ENCODE assay signal across 2 cellular contexts in genomic region chr2:11514081-11514730, GRCh38.
TF ChIP-seq lines count a peak whose summit lies in the region.

No MANE protein-coding gene starts in this region.

TF ChIP-seq in GM23338, 12 proteins besides CTCF, POLR2A, EP300 and RAD21:
- TF ChIP-seq NANOG (IDR thresholded peaks at IDR 0.05; ENCODE audit: borderline replicate concordance) (no peak), EZH2phosphoT487 (IDR thresholded peaks at IDR 0.05; ENCODE audit: unreplicated experiment) (no peak), CREB1 (CRISPR knock-in tag; IDR thresholded peaks at IDR 0.05; ENCODE audit: low read depth) (no peak), POLR2AphosphoS5 (IDR thresholded peaks at IDR 0.05; ENCODE audit: low read depth) (no peak), EZH2 (IDR thresholded peaks at IDR 0.05; ENCODE audit: low read depth, unreplicated experiment) (no peak), ZNF114 (CRISPR knock-in tag; IDR thresholded peaks at IDR 0.05) (no peak), REST (IDR thresholded peaks at IDR 0.05; ENCODE audit: unreplicated experiment) (no peak), STAT1 (IDR thresholded peaks at IDR 0.05; ENCODE audit: unreplicated experiment) (no peak), ETS1 (IDR thresholded peaks at IDR 0.05) (no peak), ZNF462 (CRISPR knock-in tag; IDR thresholded peaks at IDR 0.05) (no peak), ZNF331 (CRISPR knock-in tag; IDR thresholded peaks at IDR 0.05; ENCODE audit: low read depth) (no peak), JUNB (IDR thresholded peaks at IDR 0.05; ENCODE audit: unreplicated experiment) (no peak)

TF ChIP-seq in H1, 55 proteins besides CTCF, POLR2A, EP300 and RAD21:
- no peak for TF ChIP-seq POLR2AphosphoS5 (IDR thresholded peaks at IDR 0.05; ENCODE audit: low read depth, low read length)
- TF ChIP-seq MAX (IDR thresholded peaks at IDR 0.05) = no peak
- no peak for TF ChIP-seq HDAC6 (IDR thresholded peaks at IDR 0.05; ENCODE audit: low read depth, low read length)
- no peak for TF ChIP-seq EZH2 (IDR thresholded peaks at IDR 0.05; ENCODE audit: low read depth, low read length, severe bottlenecking)
- no peak for TF ChIP-seq TAF1 (IDR thresholded peaks at IDR 0.05; ENCODE audit: low read depth, low read length)
- no peak for TF ChIP-seq RXRA (IDR thresholded peaks at IDR 0.05; ENCODE audit: insufficient read depth, low read depth, low read length)
- no peak for TF ChIP-seq USF2 (IDR thresholded peaks at IDR 0.05; ENCODE audit: low read length)
- no peak for TF ChIP-seq TBP (IDR thresholded peaks at IDR 0.05; ENCODE audit: low read depth, low read length)
- TF ChIP-seq JUND (IDR thresholded peaks at IDR 0.05; ENCODE audit: low read length) = no peak
- TF ChIP-seq ATF2 (IDR thresholded peaks at IDR 0.05; ENCODE audit: low read length) = no peak
- TF ChIP-seq YY1 (IDR thresholded peaks at IDR 0.05; ENCODE audit: low read depth, low read length) = no peak
- no peak for TF ChIP-seq KDM1A (IDR thresholded peaks at IDR 0.05; ENCODE audit: borderline replicate concordance, low read length)
